ENCODE assay signal across 12 cellular contexts in genomic region chr4:77921701-77922100, GRCh38. TPM values are rescaled to one million over a fixed set of nuclear protein-coding genes. Genes with fewer than 3 reads are reported as not detected.
DNase-seq lines count a peak whose midpoint lies in the region; ATAC-seq and TF ChIP-seq lines count a peak whose summit lies in the region.
"Had no signal": no experiment of that assay in that cellular context is flagged by ENCODE, and none has a peak within 500 bp of the region (broad histone marks: within the 10 kb centered on the region; RNA-seq: fewer than 3 reads in every experiment).

No MANE protein-coding gene starts in this region.

- H3K79me2 ChIP-seq in SK-N-SH (ENCODE audit: insufficient read depth) (no peaks in the 10 kb centered on the region), neural progenitor cell (ENCODE audit: low read depth) (no peaks in the 10 kb centered on the region)

- peak overlapping the region; percentile 72; the same call in 1 of the 2 replicates for H3K9ac ChIP-seq in SK-N-SH
- H3K9ac ChIP-seq in neural progenitor cell: no peak overlapping the region

- peak overlapping the region; percentile 6 for H3K27ac Mint-ChIP-seq in activated naive CD8-positive, alpha-beta T cell treated with anti-CD3 and anti-CD28 coated beads for 36 hours
- H3K27ac Mint-ChIP-seq in activated naive CD8-positive, alpha-beta T cell treated with anti-CD3 and anti-CD28 coated beads, Interleukin-2, amount 50 U/mL, for 24 hours: no peak overlapping the region
- no peak overlapping the region for H3K27ac Mint-ChIP-seq in neural progenitor cell
- H3K27ac Mint-ChIP-seq: stimulated activated naive CD8-positive, alpha-beta T cell treated with anti-CD3 and anti-CD28 coated beads, Interleukin-15, amount 100 ng/mL, for 72 hours had no signal

- no peak for TF ChIP-seq POLR2A in body of pancreas (IDR thresholded peaks at IDR 0.05)

- peaks cover 64% of the 10 kb centered on the region for H3K36me3 Mint-ChIP-seq in activated naive CD8-positive, alpha-beta T cell treated with anti-CD3 and anti-CD28 coated beads for 36 hours
- H3K36me3 Mint-ChIP-seq in activated naive CD8-positive, alpha-beta T cell treated with anti-CD3 and anti-CD28 coated beads, Interleukin-2, amount 50 U/mL, for 24 hours (ENCODE audit: low read depth): peaks cover 58% of the 10 kb centered on the region
- H3K36me3 Mint-ChIP-seq in neural progenitor cell: peaks cover 10% of the 10 kb centered on the region

- H3K27me3 Mint-ChIP-seq in activated naive CD8-positive, alpha-beta T cell treated with anti-CD3 and anti-CD28 coated beads for 36 hours: no peaks in the 10 kb centered on the region
- H3K27me3 Mint-ChIP-seq in activated naive CD8-positive, alpha-beta T cell treated with anti-CD3 and anti-CD28 coated beads, Interleukin-2, amount 50 U/mL, for 24 hours: no peaks in the 10 kb centered on the region
- H3K27me3 Mint-ChIP-seq in neural progenitor cell (ENCODE audit: insufficient read depth, low read depth): no peaks in the 10 kb centered on the region
- H3K27me3 Mint-ChIP-seq: stimulated activated naive CD8-positive, alpha-beta T cell treated with anti-CD3 and anti-CD28 coated beads, Interleukin-15, amount 100 ng/mL, for 72 hours had no signal

- H4K20me1 ChIP-seq in SK-N-SH (ENCODE audit: insufficient read depth) (no peaks in the 10 kb centered on the region), neural progenitor cell (ENCODE audit: low read depth) (no peaks in the 10 kb centered on the region)

- TF ChIP-seq CTCF in SK-N-SH (IDR thresholded peaks at IDR 0.05): no peak
- TF ChIP-seq CTCF in upper lobe of right lung (IDR thresholded peaks at IDR 0.05): no peak
- no peak for TF ChIP-seq CTCF in body of pancreas (IDR thresholded peaks at IDR 0.05)
- no peak for TF ChIP-seq CTCF in neural progenitor cell (IDR thresholded peaks at IDR 0.05)

- POLR2A ChIA-PET in SK-N-SH (lab: Yijun Ruan, JAX): no interaction called here

- CTCF ChIA-PET in SK-N-SH (lab: Yijun Ruan, JAX): no interaction called here

- H3K27ac ChIP-seq in SK-N-SH (ENCODE audit: low read depth in 2 of 2, low read length in 1 of 2) (peak overlapping the region in 1 of 2 experiments; percentile 93; a peak in 3 of 4 replicates), upper lobe of right lung (peak overlapping the region; percentile 14), body of pancreas (no peak overlapping the region), neural progenitor cell (no peak overlapping the region)
- H3K27ac ChIP-seq: neutrophil had no signal

- H3K9me2 ChIP-seq in SK-N-SH: no peaks in the 10 kb centered on the region

- H3F3A ChIP-seq in SK-N-SH (replicated peaks; ENCODE audit: insufficient read depth) (peaks cover 33% of the 10 kb centered on the region), neural progenitor cell (ENCODE audit: low read depth) (no peaks in the 10 kb centered on the region)

- no peak overlapping the region for H3K4me3 Mint-ChIP-seq in activated naive CD8-positive, alpha-beta T cell treated with anti-CD3 and anti-CD28 coated beads for 36 hours
- H3K4me3 Mint-ChIP-seq in activated naive CD8-positive, alpha-beta T cell treated with anti-CD3 and anti-CD28 coated beads, Interleukin-2, amount 50 U/mL, for 24 hours: no peak overlapping the region
- no peak overlapping the region for H3K4me3 Mint-ChIP-seq in neural progenitor cell
- H3K4me3 Mint-ChIP-seq: CD4-positive, CD25-positive, alpha-beta regulatory T cell; stimulated activated naive CD8-positive, alpha-beta T cell treated with anti-CD3 and anti-CD28 coated beads, Interleukin-15, amount 100 ng/mL, for 72 hours had no signal

- no peak for ATAC-seq in activated naive CD8-positive, alpha-beta T cell treated with anti-CD3 and anti-CD28 coated beads, Interleukin-2, amount 50 U/mL, for 24 hours
- ATAC-seq in upper lobe of right lung (peak; percentile 65), body of pancreas (no peak), HG03457 (IDR thresholded peaks at IDR 0.05; ENCODE audit: unreplicated experiment) (no peak)
- ATAC-seq: stimulated activated naive CD8-positive, alpha-beta T cell treated with anti-CD3 and anti-CD28 coated beads, Interleukin-15, amount 100 ng/mL, for 72 hours had no signal

- 0 out of 2 replicates have a peak, but pooled peaks cover 8% of the 10 kb centered on the region for H3K9me3 ChIP-seq in SK-N-SH
- no peaks in the 10 kb centered on the region for H3K9me3 ChIP-seq in upper lobe of right lung
- H3K9me3 ChIP-seq in body of pancreas: no peaks in the 10 kb centered on the region
- H3K9me3 ChIP-seq in neural progenitor cell (ENCODE audit: low read depth): no peaks in the 10 kb centered on the region
- H3K9me3 ChIP-seq: neutrophil had no signal

- H3K4me1 ChIP-seq in SK-N-SH (ENCODE audit: control insufficient read depth in 1 of 2, insufficient read depth in 2 of 2, low read depth in 1 of 2, low read length in 1 of 2): peaks cover 0 to 32% of the 10 kb centered on the region in 2 experiments; a peak in 3 of 4 replicates
- H3K4me1 ChIP-seq in upper lobe of right lung: no peaks in the 10 kb centered on the region
- H3K4me1 ChIP-seq in body of pancreas: no peaks in the 10 kb centered on the region
- H3K4me1 ChIP-seq in neural progenitor cell: no peaks in the 10 kb centered on the region

- no peak for TF ChIP-seq RAD21 in SK-N-SH (IDR thresholded peaks at IDR 0.05; ENCODE audit: low read length)

- H3K36me3 ChIP-seq in SK-N-SH (replicated peaks in 1 of 2; ENCODE audit: control insufficient read depth in 1 of 2, insufficient read depth in 2 of 2, low read length in 1 of 2) (peaks cover 2 to 35% of the 10 kb centered on the region in 2 experiments), upper lobe of right lung (no peaks in the 10 kb centered on the region), body of pancreas (replicated peaks in 1 of 2; ENCODE audit: insufficient read depth in 1 of 2, low read depth in 2 of 2) (no peaks in the 10 kb centered on the region), neural progenitor cell (peaks cover 6% of the 10 kb centered on the region)
- H3K36me3 ChIP-seq: neutrophil had no signal

- H3K9me3 Mint-ChIP-seq in activated naive CD8-positive, alpha-beta T cell treated with anti-CD3 and anti-CD28 coated beads for 36 hours: peaks cover 18% of the 10 kb centered on the region
- H3K9me3 Mint-ChIP-seq in activated naive CD8-positive, alpha-beta T cell treated with anti-CD3 and anti-CD28 coated beads, Interleukin-2, amount 50 U/mL, for 24 hours: peaks cover 9% of the 10 kb centered on the region
- H3K9me3 Mint-ChIP-seq in neural progenitor cell: peaks cover 8% of the 10 kb centered on the region

- WGBS in SK-N-SH (ENCODE audit: low lambda C conversion rate): 20% methylated on average over 5 of the region's 5 CpGs
- WGBS in body of pancreas, 2 donors: 71 to 74% methylated on average over 5 of the region's 5 CpGs

- intact Hi-C loops in upper lobe of right lung (cut with DNase I) (no loop called here), body of pancreas (cut with DNase I) (no loop called here)

- TF ChIP-seq EP300 in SK-N-SH (IDR thresholded peaks at IDR 0.05; ENCODE audit: borderline replicate concordance in 1 of 2, low read depth in 1 of 2, low read length in 1 of 2): peak in 1 of 2 experiments; percentile 43; a peak in 1 of 4 replicates

- H3K4me3 ChIP-seq in SK-N-SH (ENCODE audit: low read depth in 2 of 2, low read length in 1 of 2) (no peak overlapping the region), upper lobe of right lung (no peak overlapping the region), body of pancreas (no peak overlapping the region), neural progenitor cell (no peak overlapping the region)

- H2AFZ ChIP-seq in SK-N-SH (ENCODE audit: low read depth) (peak overlapping the region; percentile 43; the same call in 1 of the 2 replicates), neural progenitor cell (replicated peaks) (no peak overlapping the region)

- H3K4me2 ChIP-seq in SK-N-SH: peak overlapping the region; percentile 49; the same call in 1 of the 2 replicates
- H3K4me2 ChIP-seq in neural progenitor cell: no peak overlapping the region

- peaks cover 23% of the 10 kb centered on the region for H3K4me1 Mint-ChIP-seq in activated naive CD8-positive, alpha-beta T cell treated with anti-CD3 and anti-CD28 coated beads for 36 hours
- peaks cover 18% of the 10 kb centered on the region for H3K4me1 Mint-ChIP-seq in activated naive CD8-positive, alpha-beta T cell treated with anti-CD3 and anti-CD28 coated beads, Interleukin-2, amount 50 U/mL, for 24 hours
- H3K4me1 Mint-ChIP-seq in neural progenitor cell: no peaks in the 10 kb centered on the region

- H3K27me3 ChIP-seq in SK-N-SH (ENCODE audit: insufficient read depth) (no peaks in the 10 kb centered on the region), upper lobe of right lung (no peaks in the 10 kb centered on the region), body of pancreas (no peaks in the 10 kb centered on the region), neural progenitor cell (no peaks in the 10 kb centered on the region)
- H3K27me3 ChIP-seq: neutrophil had no signal

- no peak for DNase-seq in activated naive CD8-positive, alpha-beta T cell treated with anti-CD3 and anti-CD28 coated beads for 36 hours
- DNase-seq in activated naive CD8-positive, alpha-beta T cell treated with anti-CD3 and anti-CD28 coated beads, Interleukin-2, amount 50 U/mL, for 24 hours: no peak
- DNase-seq in SK-N-SH: no peak
- peak; percentile 68 for DNase-seq in glomerular visceral epithelial cell (ENCODE audit: extremely low spot score)
- no peak for DNase-seq in upper lobe of right lung
- no peak for DNase-seq in body of pancreas
- DNase-seq in neural progenitor cell (ENCODE audit: low spot score): no peak
- DNase-seq: CD4-positive, CD25-positive, alpha-beta regulatory T cell; NCI-H82; stimulated activated naive CD8-positive, alpha-beta T cell treated with anti-CD3 and anti-CD28 coated beads, Interleukin-15, amount 100 ng/mL, for 72 hours had no signal

RNA-seq across cellular contexts. Expression of gene MRPL1, which starts 59.1 kb away (rescaled TPM):
- total RNA-seq in activated naive CD8-positive, alpha-beta T cell treated with anti-CD3 and anti-CD28 coated beads for 36 hours: 100 to 1,000 TPM; 103 to 112 TPM
- 11.0 and 13.0 TPM in 2 replicates for polyA plus RNA-seq in SK-N-SH (2012; rRNA removed)
- polyA plus RNA-seq in SK-N-SH (2012; cell fraction: cytosol; rRNA removed): 18.3 and 28.8 TPM in 2 replicates
- polyA plus RNA-seq in SK-N-SH (2012; cell fraction: nucleus; rRNA removed): 3.5 and 6.7 TPM in 2 replicates
- total RNA-seq in upper lobe of right lung: 17.6 TPM
- total RNA-seq in body of pancreas: 10 to 100 TPM; 12.2 to 23.4 TPM
- total RNA-seq in neural progenitor cell (ENCODE audit: low replicate concordance): 28.8 and 48.5 TPM in 2 replicates
